8 cellular contexts compared by ENCODE assay signal in the genomic region with DNA sequence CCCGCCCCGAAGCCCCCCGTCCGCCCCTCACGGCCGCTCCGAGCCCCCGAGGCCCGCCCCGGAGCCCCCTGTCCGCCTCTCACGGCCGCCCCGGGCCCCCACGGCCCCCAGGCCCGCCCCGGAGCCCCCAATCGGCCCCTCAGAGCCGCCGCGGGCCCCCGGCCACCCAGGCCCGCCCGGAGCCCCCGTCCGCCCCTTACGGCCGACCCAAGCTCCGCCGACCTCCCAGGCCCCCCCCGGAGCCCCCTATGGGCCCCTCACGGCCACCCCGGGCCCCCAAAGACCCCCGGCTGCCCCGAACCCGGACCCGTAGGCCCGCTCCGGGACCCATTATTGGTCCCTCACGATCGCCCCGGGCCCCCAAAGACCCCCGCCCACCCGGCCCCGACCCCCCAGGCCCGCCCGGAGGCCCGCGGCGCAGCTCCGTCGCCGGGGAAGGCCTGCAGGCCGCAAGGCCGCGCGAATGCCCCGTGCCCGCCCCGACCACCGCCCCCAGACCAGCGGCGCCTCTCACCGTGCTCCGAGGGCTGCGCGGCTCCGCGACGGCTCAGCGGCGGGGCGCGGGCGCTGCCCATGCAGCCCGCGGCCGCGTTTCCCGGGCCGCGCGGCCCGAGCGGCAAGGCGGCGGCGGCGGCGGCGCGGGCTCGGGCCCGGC. TPM values are rescaled to one million over a fixed set of nuclear protein-coding genes. Genes with fewer than 3 reads are reported as not detected.
DNase-seq lines count a peak whose midpoint lies in the region; ATAC-seq and TF ChIP-seq lines count a peak whose summit lies in the region.

No MANE protein-coding gene starts in this region.

- H3K4me1 ChIP-seq in HCT116 (ENCODE audit: control insufficient read depth in 1 of 2, insufficient read depth in 2 of 2, low read length in 2 of 2): peaks cover 20 to 37% of the 10 kb centered on the region in 2 experiments
- peaks cover 3% of the 10 kb centered on the region; the same call in 1 of the 2 replicates for H3K4me1 ChIP-seq in iPS DF 6.9 (ENCODE audit: control insufficient read depth, insufficient read depth, low read length)

- H3K27me3 ChIP-seq in HCT116 (ENCODE audit: insufficient read depth, low read length) (no peaks in the 10 kb centered on the region), iPS DF 6.9 (ENCODE audit: control insufficient read depth, insufficient read depth, low read length) (no peaks in the 10 kb centered on the region)

- peaks cover 61% of the 10 kb centered on the region for H3K4me1 Mint-ChIP-seq in activated CD8-positive, alpha-beta T cell treated with anti-CD3 and anti-CD28 coated beads, Interleukin-2, amount 10 ng/mL, durations not matched to agents 7 days and 5 days (ENCODE audit: low read depth)
- H3K4me1 Mint-ChIP-seq in stimulated activated memory B cell treated with anti-CD40 and anti-IgM and Interleukin-4, amounts not matched to agents 10 μg/mL and 1 μg/mL and 100 μg/mL, for 72 hours: peaks cover 63% of the 10 kb centered on the region

- H3K27me3 Mint-ChIP-seq in activated CD8-positive, alpha-beta T cell treated with anti-CD3 and anti-CD28 coated beads, Interleukin-2, amount 10 ng/mL, durations not matched to agents 7 days and 5 days (ENCODE audit: low read depth): no peaks in the 10 kb centered on the region
- no peaks in the 10 kb centered on the region for H3K27me3 Mint-ChIP-seq in stimulated activated memory B cell treated with anti-CD40 and anti-IgM and Interleukin-4, amounts not matched to agents 10 μg/mL and 1 μg/mL and 100 μg/mL, for 72 hours

- H3K36me3 Mint-ChIP-seq in activated CD8-positive, alpha-beta T cell treated with anti-CD3 and anti-CD28 coated beads, Interleukin-2, amount 10 ng/mL, durations not matched to agents 7 days and 5 days (ENCODE audit: low read depth): peaks cover 22% of the 10 kb centered on the region
- peaks cover 6% of the 10 kb centered on the region for H3K36me3 Mint-ChIP-seq in stimulated activated memory B cell treated with anti-CD40 and anti-IgM and Interleukin-4, amounts not matched to agents 10 μg/mL and 1 μg/mL and 100 μg/mL, for 72 hours

- intact Hi-C loops in HCT116 (cut with micrococcal nuclease): loop anchor here (2.0 to 5.0 kb wide), 3 partner anchors 15 to 158 kb away; no protein-coding TSS in a partner anchor

- RAD21 ChIA-PET in HCT116 (lab: Charles Lee; ENCODE audit: low non-redundant PET in 1 of 2, low total read pairs in 2 of 2, uncharacterized antibody in 2 of 2, unreplicated experiment in 2 of 2): interaction anchor here in 1 of 2 experiments (0.6 kb wide), 1 partner anchor 169 kb away, joined by 3 read pairs; no protein-coding TSS in a partner anchor

- peaks cover 38% of the 10 kb centered on the region; the same call in 1 of the 2 replicates for H4K20me1 ChIP-seq in HCT116 (ENCODE audit: insufficient read depth)

- POLR2A ChIA-PET in HCT116 (lab: Charles Lee): no interaction called here
- POLR2A ChIA-PET in activated CD8-positive, alpha-beta T cell treated with anti-CD3 and anti-CD28 coated beads, Interleukin-2, amount 10 ng/mL, durations not matched to agents 7 days and 5 days (lab: Charles Lee): interaction anchor here (1.0 to 2.8 kb wide), 8 partner anchors 15 to 139 kb away, joined by 4 to 25 read pairs (median 6); partner anchors contain the start of gene SPG7

- peak overlapping the region; percentile 81 for H3K4me2 ChIP-seq in HCT116 (ENCODE audit: low read length)

- no peak overlapping the region for H2AFZ ChIP-seq in HCT116 (ENCODE audit: low read depth, low read length, poor library complexity, severe bottlenecking)

- CTCF ChIA-PET in HCT116 (lab: Charles Lee): interaction anchor here (0.6 kb wide), 2 partner anchors 126 to 146 kb away, joined by 3 to 4 read pairs; no protein-coding TSS in a partner anchor
- CTCF ChIA-PET in activated CD8-positive, alpha-beta T cell treated with anti-CD3 and anti-CD28 coated beads, Interleukin-2, amount 10 ng/mL, durations not matched to agents 7 days and 5 days (lab: Charles Lee): interaction anchor here (1.2 to 1.5 kb wide), 3 partner anchors 19 to 155 kb away, joined by 3 to 4 read pairs (median 4); partner anchors contain the start of gene SPG7

- peaks cover 62% of the 10 kb centered on the region for H3K79me2 ChIP-seq in HCT116 (ENCODE audit: insufficient read depth, low read length)

- DNase-seq in HCT116 (ENCODE audit: low read depth, low spot score): no peak
- DNase-seq in activated CD8-positive, alpha-beta T cell treated with anti-CD3 and anti-CD28 coated beads, Interleukin-2, amount 10 ng/mL, durations not matched to agents 7 days and 5 days: no peak
- DNase-seq in iPS DF 6.9 (ENCODE audit: low read depth, low spot score): no peak
- no peak for DNase-seq in hippocampal formation (lab: John Stamatoyannopoulos, UW)
- DNase-seq in germinal center (ENCODE audit: low spot score): no peak
- DNase-seq in cerebellar nuclear complex (lab: John Stamatoyannopoulos, UW): no peak

- BruUV-seq in HCT116 (replicated peaks; lab: Mats Ljungman, UMichigan): no TSS peak

- H3K4me3 Mint-ChIP-seq in activated CD8-positive, alpha-beta T cell treated with anti-CD3 and anti-CD28 coated beads, Interleukin-2, amount 10 ng/mL, durations not matched to agents 7 days and 5 days: peak overlapping the region; percentile 83
- peak overlapping the region; percentile 44 for H3K4me3 Mint-ChIP-seq in stimulated activated memory B cell treated with anti-CD40 and anti-IgM and Interleukin-4, amounts not matched to agents 10 μg/mL and 1 μg/mL and 100 μg/mL, for 72 hours

- peak overlapping the region; percentile 77 for H3K9ac ChIP-seq in HCT116 (ENCODE audit: low read length)

- no peaks in the 10 kb centered on the region; a peak in 1 of 4 replicates for H3K36me3 ChIP-seq in HCT116 (ENCODE audit: control insufficient read depth in 1 of 2, insufficient read depth in 2 of 2, low read length in 2 of 2)
- no peaks in the 10 kb centered on the region for H3K36me3 ChIP-seq in iPS DF 6.9 (ENCODE audit: control insufficient read depth, insufficient read depth, low read length)

- no peak for ATAC-seq in HCT116
- no peak for ATAC-seq in activated CD8-positive, alpha-beta T cell treated with anti-CD3 and anti-CD28 coated beads, Interleukin-2, amount 10 ng/mL, durations not matched to agents 7 days and 5 days
- ATAC-seq in stimulated activated memory B cell treated with anti-CD40 and anti-IgM and Interleukin-4, amounts not matched to agents 10 μg/mL and 1 μg/mL and 100 μg/mL, for 72 hours: no peak
- no peak for ATAC-seq in GM21390 (IDR thresholded peaks at IDR 0.05; ENCODE audit: unreplicated experiment)

- no peak for TF ChIP-seq CTCF in HCT116 (IDR thresholded peaks at IDR 0.05 in 2 of 3, conservative IDR thresholded peaks at IDR 0.05 in 1 of 3; ENCODE audit: borderline replicate concordance in 1 of 3, insufficient read depth in 1 of 3, low read depth in 2 of 3, low read length in 2 of 3)

- H3K27ac ChIP-seq in HCT116 (ENCODE audit: low read depth, low read length) (peak overlapping the region; percentile 95; the same call in 1 of the 2 replicates), iPS DF 6.9 (ENCODE audit: low read length) (no peak overlapping the region)

- no peak for TF ChIP-seq POLR2A in HCT116 (IDR thresholded peaks at IDR 0.05; ENCODE audit: borderline replicate concordance, extremely low read depth, insufficient read depth, insufficient read length)

- H3K9me3 Mint-ChIP-seq in activated CD8-positive, alpha-beta T cell treated with anti-CD3 and anti-CD28 coated beads, Interleukin-2, amount 10 ng/mL, durations not matched to agents 7 days and 5 days (ENCODE audit: insufficient read depth): no peaks in the 10 kb centered on the region
- H3K9me3 Mint-ChIP-seq in stimulated activated memory B cell treated with anti-CD40 and anti-IgM and Interleukin-4, amounts not matched to agents 10 μg/mL and 1 μg/mL and 100 μg/mL, for 72 hours: no peaks in the 10 kb centered on the region

- TF ChIP-seq RAD21 in HCT116 (IDR thresholded peaks at IDR 0.05; ENCODE audit: low read depth): no peak

- H3K4me3 ChIP-seq in HCT116 (replicated peaks in 1 of 2; ENCODE audit: low read depth in 1 of 2, low read length in 2 of 2) (peak overlapping the region; percentile 59 to 74), iPS DF 6.9 (ENCODE audit: low read length) (peak overlapping the region; percentile 84)

- no peak overlapping the region for H3K27ac Mint-ChIP-seq in activated CD8-positive, alpha-beta T cell treated with anti-CD3 and anti-CD28 coated beads, Interleukin-2, amount 10 ng/mL, durations not matched to agents 7 days and 5 days
- peak overlapping the region; percentile 85 for H3K27ac Mint-ChIP-seq in stimulated activated memory B cell treated with anti-CD40 and anti-IgM and Interleukin-4, amounts not matched to agents 10 μg/mL and 1 μg/mL and 100 μg/mL, for 72 hours

- H3K9me3 ChIP-seq in HCT116 (ENCODE audit: control insufficient read depth in 1 of 2, insufficient read depth in 1 of 2, low read depth in 1 of 2, low read length in 2 of 2): no peaks in the 10 kb centered on the region
- no peaks in the 10 kb centered on the region for H3K9me3 ChIP-seq in iPS DF 6.9 (ENCODE audit: control insufficient read depth, insufficient read depth, low read length)

- H3K9me2 ChIP-seq in HCT116 (ENCODE audit: insufficient read depth): no peaks in the 10 kb centered on the region

- WGBS in iPS DF 6.9 (ENCODE audit: insufficient coverage, insufficient read length): no CpG with 5 or more reads among the region's 94 CpGs

TF ChIP-seq in HCT116, 20 proteins besides CTCF, POLR2A, EP300 and RAD21:
- TF ChIP-seq ZFX (IDR thresholded peaks at IDR 0.05): peak; percentile 98
- TF ChIP-seq, protein P1, sequence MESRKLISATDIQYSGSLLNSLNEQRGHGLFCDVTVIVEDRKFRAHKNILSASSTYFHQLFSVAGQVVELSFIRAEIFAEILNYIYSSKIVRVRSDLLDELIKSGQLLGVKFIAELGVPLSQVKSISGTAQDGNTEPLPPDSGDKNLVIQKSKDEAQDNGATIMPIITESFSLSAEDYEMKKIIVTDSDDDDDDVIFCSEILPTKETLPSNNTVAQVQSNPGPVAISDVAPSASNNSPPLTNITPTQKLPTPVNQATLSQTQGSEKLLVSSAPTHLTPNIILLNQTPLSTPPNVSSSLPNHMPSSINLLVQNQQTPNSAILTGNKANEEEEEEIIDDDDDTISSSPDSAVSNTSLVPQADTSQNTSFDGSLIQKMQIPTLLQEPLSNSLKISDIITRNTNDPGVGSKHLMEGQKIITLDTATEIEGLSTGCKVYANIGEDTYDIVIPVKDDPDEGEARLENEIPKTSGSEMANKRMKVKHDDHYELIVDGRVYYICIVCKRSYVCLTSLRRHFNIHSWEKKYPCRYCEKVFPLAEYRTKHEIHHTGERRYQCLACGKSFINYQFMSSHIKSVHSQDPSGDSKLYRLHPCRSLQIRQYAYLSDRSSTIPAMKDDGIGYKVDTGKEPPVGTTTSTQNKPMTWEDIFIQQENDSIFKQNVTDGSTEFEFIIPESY (IDR thresholded peaks at IDR 0.05; ENCODE audit: extremely low read depth, insufficient replicate concordance, low read length): no peak

RNA-seq across cellular contexts. Expression of gene ANKRD11, which starts 0.5 kb away (rescaled TPM):
- total RNA-seq in HCT116 (2021; ENCODE audit: unreplicated experiment): 266 TPM
- 192 and 225 TPM in 2 replicates for polyA plus RNA-seq in HCT116 (2012)
- total RNA-seq in activated CD8-positive, alpha-beta T cell treated with anti-CD3 and anti-CD28 coated beads, Interleukin-2, amount 10 ng/mL, durations not matched to agents 7 days and 5 days: 100 to 1,000 TPM; 157 to 175 TPM

RNA-seq across cellular contexts. Expression of gene SPG7, which starts 18.3 kb away (rescaled TPM):
- 116 TPM for total RNA-seq in HCT116 (2021; ENCODE audit: unreplicated experiment)
- 79.4 and 81.2 TPM in 2 replicates for polyA plus RNA-seq in HCT116 (2012)
- 10 to 100 TPM; 94.7 to 98.4 TPM for total RNA-seq in activated CD8-positive, alpha-beta T cell treated with anti-CD3 and anti-CD28 coated beads, Interleukin-2, amount 10 ng/mL, durations not matched to agents 7 days and 5 days
